Comparison of ENCODE assay signal across 1 cellular context in genomic region chr11:72111803-72112540, GRCh38.
TF ChIP-seq lines count a peak whose summit lies in the region.

No MANE protein-coding gene starts in this region.

TF ChIP-seq in endothelial cell of umbilical vein, 7 proteins besides CTCF, POLR2A, EP300 and RAD21 (continued from another document):
- TF ChIP-seq GATA2 (IDR thresholded peaks at IDR 0.05; ENCODE audit: insufficient read depth, insufficient read length, low read depth, low read length) (no peak), FOS (IDR thresholded peaks at IDR 0.05; ENCODE audit: borderline replicate concordance, insufficient read depth, low read length) (no peak), POLR2AphosphoS5 (IDR thresholded peaks at IDR 0.05; ENCODE audit: insufficient read depth, low read depth, low read length) (peak; percentile 48), JUN (IDR thresholded peaks at IDR 0.05; ENCODE audit: borderline replicate concordance, insufficient read depth, insufficient read length, low read depth) (no peak), MYC (IDR thresholded peaks at IDR 0.05; ENCODE audit: low read depth, low read length) (no peak)
- TF ChIP-seq, protein P1, sequence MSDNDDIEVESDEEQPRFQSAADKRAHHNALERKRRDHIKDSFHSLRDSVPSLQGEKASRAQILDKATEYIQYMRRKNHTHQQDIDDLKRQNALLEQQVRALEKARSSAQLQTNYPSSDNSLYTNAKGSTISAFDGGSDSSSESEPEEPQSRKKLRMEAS (IDR thresholded peaks at IDR 0.05; ENCODE audit: insufficient read depth, insufficient read length) = no peak
TF ChIP-seq in endothelial cell of umbilical vein: peak in this region for 1.
